Comparison of ENCODE assay signal across 8 cellular contexts in the genomic region with DNA sequence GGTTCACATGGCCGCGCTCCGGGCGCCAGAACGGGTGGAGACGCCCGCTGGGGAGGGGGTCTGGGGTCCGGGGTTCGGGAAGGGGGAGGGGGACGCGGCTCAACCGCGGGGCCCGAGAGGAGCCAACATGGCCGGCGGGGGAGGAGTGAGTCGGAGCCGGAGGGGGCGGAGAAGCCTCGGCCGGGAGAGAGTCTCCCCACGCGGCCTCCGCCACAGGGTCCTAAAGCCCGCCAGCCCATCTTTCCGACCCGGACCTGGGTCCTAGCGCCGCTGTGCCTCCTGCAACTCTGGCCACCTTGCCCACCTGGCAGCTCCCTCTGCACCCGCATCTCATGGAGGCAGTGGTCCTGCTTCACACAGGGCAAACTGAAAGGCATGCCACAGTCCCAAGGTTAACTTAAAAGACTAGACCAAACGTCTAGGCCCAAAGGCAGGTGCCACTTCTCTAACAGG. TPM values are rescaled to one million over a fixed set of nuclear protein-coding genes. Genes with fewer than 3 reads are reported as not detected.
A peak's percentile ranks its signal among the peaks of the same experiment; 100 is the strongest.
DNase-seq lines count a peak whose midpoint lies in the region; ATAC-seq, FAIRE-seq and TF ChIP-seq lines count a peak whose summit lies in the region.

Gene BAZ2A (minus strand): TSS at position 147 of the 453 bp plus-strand sequence. CDS start 12,796 bp downstream, outside the sequence.

- POLR2A ChIA-PET in A549 (lab: Yijun Ruan, JAX) = interaction anchor here (0.6 to 1.6 kb wide), 2 partner anchors 58 to 458 kb away, joined by 3 to 6 read pairs; partner anchors contain the start of gene PTGES3
- POLR2A ChIA-PET in WTC11 (lab: Charles Lee) = interaction anchor here (1.0 kb wide), 1 partner anchor 34 kb away, joined by 3 read pairs; no protein-coding TSS in a partner anchor

- peak within 1 kb of the TSS; percentile 92 for H3K4me3 Mint-ChIP-seq in WTC11

- no TSS peak for BruUV-seq in mammary epithelial cell (replicated peaks; lab: Mats Ljungman, UMichigan)

- no peak for TF ChIP-seq EP300 in A549 (IDR thresholded peaks at IDR 0.05)

- H3K27me3 ChIP-seq in mammary epithelial cell (ENCODE audit: insufficient read depth, low read length) (no peaks in the 10 kb centered on the region), iPS-20b (ENCODE audit: insufficient read depth, low read length) (no peaks in the 10 kb centered on the region), skeletal muscle tissue (ENCODE audit: control insufficient read depth in 3 of 3, insufficient read depth in 3 of 3, low read length in 3 of 3) (no peaks in the 10 kb centered on the region)

- peaks cover 8% of the 10 kb centered on the region for H3K36me3 ChIP-seq in mammary epithelial cell (ENCODE audit: insufficient read depth, low read length)
- H3K36me3 ChIP-seq in iPS-20b (ENCODE audit: insufficient read depth, low read depth, low read length) = peaks cover 13% of the 10 kb centered on the region; the same call in 1 of the 2 replicates
- peaks cover 0 to 5% (median 3%) of the 10 kb centered on the region in 3 donors for H3K36me3 ChIP-seq in skeletal muscle tissue (ENCODE audit: control insufficient read depth in 3 of 3, insufficient read depth in 3 of 3, low read length in 3 of 3)

- CTCF ChIA-PET in A549 (lab: Yijun Ruan, JAX) (interaction anchor here (1.0 to 1.9 kb wide), 6 partner anchors 9 to 481 kb away, joined by 3 to 7 read pairs (median 4); partner anchors contain the start of gene STAT6), WTC11 (lab: Charles Lee) (interaction anchor here (0.6 to 1.8 kb wide), 5 partner anchors 33 to 627 kb away, joined by 3 to 6 read pairs (median 4); partner anchors contain the start of gene PTGES3), mammary epithelial cell (lab: Charles Lee; ENCODE audit: low non-redundant PET) (no interaction called here)

- no peaks in the 10 kb centered on the region for H4K20me1 ChIP-seq in mammary epithelial cell (ENCODE audit: insufficient read depth, low read length)

- ATAC-seq in A549 = peak; percentile 76 to 87
- peak; percentile 63 for ATAC-seq in GM18868 (IDR thresholded peaks at IDR 0.05; ENCODE audit: unreplicated experiment)
- peak; percentile 52 for ATAC-seq in HG03135 (IDR thresholded peaks at IDR 0.05; ENCODE audit: unreplicated experiment)
- peak; percentile 16 for ATAC-seq in WTC11

- in situ Hi-C loops in mammary epithelial cell (cut with MboI; ENCODE audit: low sequenced_read_pairs in 2 of 2) = loop anchor here in 1 of 2 donors (10.0 kb wide), 1 partner anchor 105 kb away; the partner anchor contains the start of gene RBMS2

- peak within 1 kb of the TSS; percentile 99 for H3K4me3 ChIP-seq in A549
- peak within 1 kb of the TSS; percentile 53 to 80 (median 75) for H3K4me3 ChIP-seq in mammary epithelial cell (replicated peaks in 1 of 3; ENCODE audit: insufficient read depth in 1 of 3, low read depth in 2 of 3, low read length in 3 of 3)
- H3K4me3 ChIP-seq in iPS-20b (ENCODE audit: low read length) = peak within 1 kb of the TSS; percentile 73
- peak within 1 kb of the TSS; percentile 70 to 90 (median 81) for H3K4me3 ChIP-seq in skeletal muscle tissue (ENCODE audit: low read length in 3 of 3)

- TF ChIP-seq CTCF in A549 (IDR thresholded peaks at IDR 0.05) = no peak
- no peak for TF ChIP-seq CTCF in WTC11 (IDR thresholded peaks at IDR 0.05)
- no peak for TF ChIP-seq CTCF in mammary epithelial cell (conservative IDR thresholded peaks at IDR 0.05 in 1 of 2, IDR thresholded peaks at IDR 0.05 in 1 of 2; ENCODE audit: extremely low read depth in 1 of 2, insufficient read depth in 1 of 2, low read depth in 1 of 2, low read length in 2 of 2)

- H3K27me3 Mint-ChIP-seq in WTC11 (ENCODE audit: low read depth) = no peaks in the 10 kb centered on the region

- intact Hi-C loops in mammary epithelial cell (cut with micrococcal nuclease) = loop anchor here (10.0 kb wide), 1 partner anchor 355 kb away; no protein-coding TSS in a partner anchor

- H3K9me3 Mint-ChIP-seq in WTC11 = no peaks in the 10 kb centered on the region

- under 1% methylated on average over 15 of the region's 31 CpGs for WGBS in A549 (ENCODE audit: missing lambda C conversion rate)
- WGBS in mammary epithelial cell (ENCODE audit: low coverage, missing lambda C conversion rate) = 0% methylated on average over 5 of the region's 31 CpGs

- peaks cover 95% of the 10 kb centered on the region for H3K79me2 ChIP-seq in mammary epithelial cell (ENCODE audit: insufficient read depth, low read length)

- no peak for FAIRE-seq in A549 (lab: Jason Lieb, UNC)

- no peak for TF ChIP-seq RAD21 in A549 (conservative IDR thresholded peaks at IDR 0.05 in 1 of 2, IDR thresholded peaks at IDR 0.05 in 1 of 2)

- H3K27ac ChIP-seq in A549 (peak within 1 kb of the TSS; percentile 97 to 99), mammary epithelial cell (ENCODE audit: insufficient read depth, low read depth, low read length) (peak within 1 kb of the TSS; percentile 61), iPS-20b (ENCODE audit: low read length) (peak within 1 kb of the TSS; percentile 55), skeletal muscle tissue (ENCODE audit: low read depth, low read length) (peak within 1 kb of the TSS; percentile 92)

- peaks cover 55% of the 10 kb centered on the region for H3K4me1 Mint-ChIP-seq in WTC11

- H3K27ac Mint-ChIP-seq in WTC11 = peak within 1 kb of the TSS; percentile 66

- no peaks in the 10 kb centered on the region for H3K9me3 ChIP-seq in A549
- no peaks in the 10 kb centered on the region for H3K9me3 ChIP-seq in mammary epithelial cell (replicated peaks; ENCODE audit: insufficient read depth, low read length)
- no peaks in the 10 kb centered on the region for H3K9me3 ChIP-seq in iPS-20b (ENCODE audit: insufficient read depth, low read depth, low read length)
- H3K9me3 ChIP-seq in skeletal muscle tissue (ENCODE audit: control insufficient read depth in 3 of 3, low read length in 3 of 3) = no peaks in the 10 kb centered on the region

- H2AFZ ChIP-seq in mammary epithelial cell (ENCODE audit: low read depth, low read length) = peak within 1 kb of the TSS; percentile 51

- H3K36me3 Mint-ChIP-seq in WTC11 = peaks cover 12% of the 10 kb centered on the region

- H3K9ac ChIP-seq in mammary epithelial cell (ENCODE audit: insufficient read depth, low read length) (peak within 1 kb of the TSS; percentile 65), iPS-20b (ENCODE audit: low read depth, low read length) (peak within 1 kb of the TSS; percentile 91), skeletal muscle tissue (ENCODE audit: low read depth in 1 of 3, low read length in 3 of 3) (peak within 1 kb of the TSS; percentile 80 to 94 (median 93))

- H3K4me2 ChIP-seq in A549 (peak within 1 kb of the TSS; percentile 88), mammary epithelial cell (ENCODE audit: insufficient read depth, low read depth, low read length) (peak within 1 kb of the TSS; percentile 92)

- TF ChIP-seq POLR2A in A549 (IDR thresholded peaks at IDR 0.05; ENCODE audit: low read length) = no peak

- peaks cover 42% of the 10 kb centered on the region for H3K4me1 ChIP-seq in A549
- H3K4me1 ChIP-seq in mammary epithelial cell (ENCODE audit: insufficient read depth, low read length) = peaks cover 36% of the 10 kb centered on the region
- H3K4me1 ChIP-seq in iPS-20b (ENCODE audit: insufficient read depth, low read length) = peaks cover 33% of the 10 kb centered on the region
- H3K4me1 ChIP-seq in skeletal muscle tissue (ENCODE audit: control insufficient read depth in 3 of 3, insufficient read depth in 3 of 3, low read length in 3 of 3) = peaks cover 52 to 64% (median 57%) of the 10 kb centered on the region in 3 donors

- dilution Hi-C loops in mammary epithelial cell (cut with HindIII; ENCODE audit: low sequenced_read_pairs) = no loop called here

- peak; percentile 85 to 92 for DNase-seq in A549 (ENCODE audit: low read depth in 1 of 2, low spot score in 1 of 2)
- peak; percentile 68 for DNase-seq in NCI-H2196 treated with DMSO at 0.1 percent for 48 hours (lab: John Stamatoyannopoulos, UW; ENCODE audit: unreplicated experiment)
- DNase-seq in WTC11 (ENCODE audit: low spot score) = peak; percentile 94
- DNase-seq in mammary epithelial cell = peak; percentile 77

TF ChIP-seq in A549, 52 proteins besides CTCF, POLR2A, EP300 and RAD21 (continues in another document):
- TF ChIP-seq FOSL2 (IDR thresholded peaks at IDR 0.05) (no peak), FOSL2 (CRISPR knock-in tag; IDR thresholded peaks at IDR 0.05) (0 out of 2 replicates have a peak, but pooled peaks have one; percentile 11), MAZ (IDR thresholded peaks at IDR 0.05; ENCODE audit: borderline replicate concordance, low read depth, low read length) (peak; percentile 84; the same call in 1 of the 2 replicates), GATA3 (IDR thresholded peaks at IDR 0.05; ENCODE audit: borderline replicate concordance) (peak; percentile 49), ESRRA (IDR thresholded peaks at IDR 0.05; ENCODE audit: borderline replicate concordance, low read length) (no peak), JUN (IDR thresholded peaks at IDR 0.05) (peak in 1 of 2 experiments; percentile 77; a peak in 2 of 5 replicates)
- TF ChIP-seq, protein P1, sequence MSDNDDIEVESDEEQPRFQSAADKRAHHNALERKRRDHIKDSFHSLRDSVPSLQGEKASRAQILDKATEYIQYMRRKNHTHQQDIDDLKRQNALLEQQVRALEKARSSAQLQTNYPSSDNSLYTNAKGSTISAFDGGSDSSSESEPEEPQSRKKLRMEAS (IDR thresholded peaks at IDR 0.05) = peak; percentile 94

TF ChIP-seq in WTC11, 78 proteins besides CTCF, POLR2A, EP300 and RAD21 (continues in another document):
- TF ChIP-seq MLX (CRISPR knock-in tag; IDR thresholded peaks at IDR 0.05) = no peak

RNA-seq across cellular contexts. Expression of gene BAZ2A, which starts in this region (rescaled TPM):
- polyA plus RNA-seq in A549 (2011; rRNA removed) (59.4 and 103 TPM in 2 replicates), A549 (2017; fragmentation: RNase III; extraction: RNeasy Plus Mini Kit Qiagen cat#74134 plus additional on column Dnase treatment) (34.2 to 41.7 TPM (median 40.8 TPM) in 3 replicates), mammary epithelial cell (43.8 TPM)
- 40.7 and 41.9 TPM in 2 replicates for polyA plus RNA-seq in A549 (2012; cell fraction: cytosol; rRNA removed)
- 82.9 and 85.0 TPM in 2 replicates for polyA plus RNA-seq in A549 (2012; cell fraction: nucleus; rRNA removed)
- 150 and 155 TPM in 2 replicates for polyA minus RNA-seq in A549 (2011; rRNA and poly(A)+ RNA removed)
- total RNA-seq in WTC11 (2021) (103 to 114 TPM (median 108 TPM) in 3 replicates), mammary epithelial cell (10 to 100 TPM; 41.7 to 89.3 TPM), skeletal muscle tissue (18.8 TPM)
- polyA minus RNA-seq in mammary epithelial cell = 120 TPM

Comparison
In these comparisons a context has a peak if more than half of its experiments do, and no peak if none do; other contexts are left out.
1. Peak in every context shown above with its lines: DNase-seq, ATAC-seq, H3K4me3 ChIP-seq and H3K27ac ChIP-seq.
2. ATAC-seq: peak in every context shown above with its lines; median percentile 82 in A549; 63 in GM18868; 52 in HG03135; 16 in WTC11.